ENCODE assay signal across 8 cellular contexts in genomic region chr9:133992780-133993634, GRCh38. TPM values are rescaled to one million over a fixed set of nuclear protein-coding genes. Genes with fewer than 3 reads are reported as not detected.
DNase-seq lines count a peak whose midpoint lies in the region; ATAC-seq, FAIRE-seq and TF ChIP-seq lines count a peak whose summit lies in the region.

No MANE protein-coding gene starts in this region.

- H3K9ac ChIP-seq in SU-DHL-6 (ENCODE audit: low read length) (peak overlapping the region; percentile 83), rectal smooth muscle tissue (ENCODE audit: low read length) (peak overlapping the region; percentile 83)

- H3K4me2 ChIP-seq in SU-DHL-6 (ENCODE audit: low read depth, low read length, poor library complexity, severe bottlenecking) = peak overlapping the region; percentile 87

- peaks cover 6% of the 10 kb centered on the region for H3K4me1 ChIP-seq in rectal smooth muscle tissue (ENCODE audit: control insufficient read depth, insufficient read depth, low read length)
- H3K4me1 ChIP-seq in aorta (ENCODE audit: control insufficient read depth in 1 of 2, insufficient read depth in 2 of 2, low read length in 2 of 2) = no peaks in the 10 kb centered on the region

- FAIRE-seq in G401.6 (lab: Jason Lieb, UNC) = peak; percentile 66

- H4K20me1 ChIP-seq in SU-DHL-6 (ENCODE audit: low read depth, low read length) = no peaks in the 10 kb centered on the region

- H3K36me3 ChIP-seq in SU-DHL-6 (ENCODE audit: low read length) = no peaks in the 10 kb centered on the region
- H3K36me3 ChIP-seq in rectal smooth muscle tissue (ENCODE audit: control insufficient read depth, insufficient read depth, low read length) = no peaks in the 10 kb centered on the region
- no peaks in the 10 kb centered on the region for H3K36me3 ChIP-seq in aorta (ENCODE audit: control insufficient read depth in 1 of 2, insufficient read depth in 2 of 2, low read length in 1 of 2)

- CTCF ChIA-PET in HEK293T (lab: Yijun Ruan, JAX) = interaction anchor here (0.6 to 3.3 kb wide), 9 partner anchors 194 to 628 kb away, joined by 3 to 23 read pairs (median 4); no protein-coding TSS in a partner anchor

- H3K9me3 ChIP-seq in SU-DHL-6 (ENCODE audit: insufficient read depth, low read length) = no peaks in the 10 kb centered on the region
- H3K9me3 ChIP-seq in aorta (ENCODE audit: control insufficient read depth, low read length) = no peaks in the 10 kb centered on the region

- peaks cover 35% of the 10 kb centered on the region for H3K79me2 ChIP-seq in SU-DHL-6 (ENCODE audit: insufficient read depth, low read length)

- H3K27me3 ChIP-seq in SU-DHL-6 (ENCODE audit: low read length) (no peaks in the 10 kb centered on the region), rectal smooth muscle tissue (ENCODE audit: control insufficient read depth, insufficient read depth, low read length) (no peaks in the 10 kb centered on the region), aorta (ENCODE audit: control insufficient read depth in 1 of 2, insufficient read depth in 2 of 2, low read length in 1 of 2) (no peaks in the 10 kb centered on the region)

- no peaks in the 10 kb centered on the region for H3F3A ChIP-seq in SU-DHL-6 (ENCODE audit: insufficient read depth)

- POLR2A ChIA-PET in HEK293T (lab: Yijun Ruan, JAX) = interaction anchor here (1.2 to 1.3 kb wide), 3 partner anchors 13 to 211 kb away, joined by 3 read pairs; no protein-coding TSS in a partner anchor

- H3K27ac ChIP-seq in SU-DHL-6 (ENCODE audit: low read depth, low read length) (peak overlapping the region; percentile 64), rectal smooth muscle tissue (ENCODE audit: low read depth, low read length) (peak overlapping the region; percentile 92), aorta (ENCODE audit: low read depth in 1 of 2, low read length in 2 of 2) (peak overlapping the region in 1 of 2 donors; percentile 83)

- H2AFZ ChIP-seq in SU-DHL-6 (ENCODE audit: low read depth, low read length, severe bottlenecking) = peak overlapping the region; percentile 78

- peak overlapping the region; percentile 80 for H3K4me3 ChIP-seq in SU-DHL-6 (ENCODE audit: insufficient read depth, low read length, poor library complexity, severe bottlenecking)
- H3K4me3 ChIP-seq in rectal smooth muscle tissue (ENCODE audit: low read length) = peak overlapping the region; percentile 88
- H3K4me3 ChIP-seq in aorta (ENCODE audit: low read length in 2 of 2) = peak overlapping the region; percentile 67 to 89

- WGBS in aorta, 2 donors = 0% methylated on average over 47 to 74 of the region's 74 CpGs

- no peaks in the 10 kb centered on the region for H3K9me2 ChIP-seq in SU-DHL-6 (replicated peaks; ENCODE audit: insufficient read depth, low read length)

- intact Hi-C loops in left cardiac atrium (cut with DNase I) = loop anchor here in 1 of 2 donors (5.0 kb wide), 1 partner anchor 201 kb away; no protein-coding TSS in a partner anchor
- intact Hi-C loops in aorta (cut with DNase I) = no loop called here

- peak; percentile 67 for TF ChIP-seq CTCF in SU-DHL-6 (IDR thresholded peaks at IDR 0.05; ENCODE audit: insufficient read depth, low read length, poor library complexity, severe bottlenecking)

- ATAC-seq in left cardiac atrium = peak; percentile 84 to 91
- peak; percentile 88 for ATAC-seq in aorta (ENCODE audit: low FRiP score)

- DNase-seq in HEK293T (ENCODE audit: extremely low spot score) (peak; percentile 80), NCI-H1048 (lab: John Stamatoyannopoulos, UW) (peak; percentile 33), left cardiac atrium (peak; percentile 88), aorta (peak; percentile 90 to 94)
- peak; percentile 60 for DNase-seq in activated naive CD8-positive, alpha-beta T cell treated with anti-CD3 and anti-CD28 coated beads, Interleukin-2, amount 50 U/mL, for 16 hours (ENCODE audit: low read depth, low spot score)

TF ChIP-seq in HEK293T, 16 proteins besides CTCF, POLR2A, EP300 and RAD21:
- no peak for TF ChIP-seq ZNF384 (IDR thresholded peaks at IDR 0.05)
- TF ChIP-seq HDGF (IDR thresholded peaks at IDR 0.05; ENCODE audit: borderline replicate concordance) = no peak
- no peak for TF ChIP-seq FOXM1 (IDR thresholded peaks at IDR 0.05; ENCODE audit: borderline replicate concordance)

RNA-seq across cellular contexts. Expression of gene VAV2, which starts 0.9 kb away (rescaled TPM):
- total RNA-seq in left cardiac atrium (1 to 10 TPM; 8.3 to 9.6 TPM), aorta (10 to 100 TPM; 12.0 to 25.4 TPM)
- 10 to 100 TPM in 1 of 2 donors, 1 to 10 TPM in 1; 9.0 to 11.6 TPM for polyA plus RNA-seq in aorta

RNA-seq across cellular contexts. Expression of gene BRD3OS, which starts 32.3 kb away (rescaled TPM):
- total RNA-seq in left cardiac atrium = 1 to 10 TPM; 7.0 to 7.9 TPM
- 10 to 100 TPM in 1 of 2 donors, 1 to 10 TPM in 1; 8.3 to 17.3 TPM for total RNA-seq in aorta
- 10 to 100 TPM in 1 of 2 donors, 1 to 10 TPM in 1; 5.8 to 13.8 TPM for polyA plus RNA-seq in aorta

Comparison
In these comparisons a context has a peak if more than half of its experiments do, and no peak if none do; other contexts are left out.
1. DNase-seq: peak in every context shown above with its lines; median percentile 92 in aorta; 88 in left cardiac atrium; 80 in HEK293T; 60 in activated naive CD8-positive, alpha-beta T cell treated with anti-CD3 and anti-CD28 coated beads, Interleukin-2, amount 50 U/mL, for 16 hours; 33 in NCI-H1048.